ENCODE assay signal across 21 cellular contexts in the genomic region with DNA sequence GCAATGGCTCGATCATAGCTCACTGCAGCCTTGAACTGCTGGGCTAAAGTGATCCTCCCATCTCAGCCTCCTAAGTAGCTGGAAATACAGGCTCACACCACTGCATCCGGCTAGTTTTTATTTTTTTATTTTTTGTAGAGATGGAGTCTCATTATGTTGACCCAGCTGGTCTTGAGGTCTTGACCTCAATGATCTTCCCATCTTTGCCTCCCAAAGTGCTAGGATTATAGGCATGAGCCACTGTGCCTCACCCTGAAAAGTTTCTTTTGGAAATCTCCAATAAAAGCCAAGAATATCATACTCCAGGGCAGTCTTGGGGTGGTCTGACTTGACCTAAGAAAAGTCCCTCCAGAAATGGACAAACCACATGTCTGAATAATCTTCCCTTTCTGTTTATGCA.
DNase-seq lines count a peak whose midpoint lies in the region; ATAC-seq, FAIRE-seq and TF ChIP-seq lines count a peak whose summit lies in the region.
"Had no signal": no experiment of that assay in that cellular context is flagged by ENCODE, and none has a peak within 500 bp of the region (broad histone marks: within the 10 kb centered on the region; RNA-seq: fewer than 3 reads in every experiment).

No MANE protein-coding gene starts in this region.

- no peaks in the 10 kb centered on the region for H3K27me3 Mint-ChIP-seq in astrocyte (ENCODE audit: low read depth, unreplicated experiment)
- no peaks in the 10 kb centered on the region for H3K27me3 Mint-ChIP-seq in osteocyte (ENCODE audit: unreplicated experiment)
- H3K27me3 Mint-ChIP-seq in type B pancreatic cell: peaks cover 4% of the 10 kb centered on the region

- H3K9me3 Mint-ChIP-seq in astrocyte (ENCODE audit: unreplicated experiment) (no peaks in the 10 kb centered on the region), osteocyte (ENCODE audit: unreplicated experiment) (no peaks in the 10 kb centered on the region), type B pancreatic cell (no peaks in the 10 kb centered on the region)
- H3K9me3 Mint-ChIP-seq: CD8-positive, alpha-beta T cell; GM23338 had no signal

- peaks cover 15% of the 10 kb centered on the region for H3K4me1 ChIP-seq in astrocyte (ENCODE audit: insufficient read depth, low read length)
- H3K4me1 ChIP-seq: BLaER1 had no signal

- H3K4me2 ChIP-seq in astrocyte (ENCODE audit: low read length): no peak overlapping the region
- H3K4me2 ChIP-seq: BLaER1, GM23338 had no signal

- DNase-seq in LHCN-M2 (ENCODE audit: low read depth) (peak; percentile 52), astrocyte (ENCODE audit: low read depth) (no peak), osteocyte (ENCODE audit: extremely low spot score, unreplicated experiment) (peak; percentile 13), type B pancreatic cell (ENCODE audit: extremely low spot score, unreplicated experiment) (no peak)
- DNase-seq: CD4-positive, CD25-positive, alpha-beta regulatory T cell; CD8-positive, alpha-beta T cell; DMS 273 treated with DMSO at 0.1 percent for 48 hours; DMS79; GDM1; H9 had no signal

- H3K36me3 Mint-ChIP-seq in astrocyte (ENCODE audit: low read depth, unreplicated experiment): no peaks in the 10 kb centered on the region
- H3K36me3 Mint-ChIP-seq in osteocyte (ENCODE audit: unreplicated experiment): no peaks in the 10 kb centered on the region
- no peaks in the 10 kb centered on the region for H3K36me3 Mint-ChIP-seq in type B pancreatic cell
- H3K36me3 Mint-ChIP-seq: CD4-positive, CD25-positive, alpha-beta regulatory T cell; CD8-positive, alpha-beta T cell had no signal

- H3K27ac ChIP-seq in astrocyte (ENCODE audit: low read depth, low read length): no peak overlapping the region
- H3K27ac ChIP-seq: 22Rv1, BLaER1, C4-2B had no signal

- no peaks in the 10 kb centered on the region for H3K9me3 ChIP-seq in astrocyte (ENCODE audit: insufficient read depth, low read depth, low read length)
- H3K9me3 ChIP-seq: BLaER1 had no signal

- H3K27me3 ChIP-seq in astrocyte (ENCODE audit: insufficient read depth, low read length): no peaks in the 10 kb centered on the region
- H3K27me3 ChIP-seq: BLaER1 had no signal

- H3K27ac Mint-ChIP-seq in astrocyte (ENCODE audit: unreplicated experiment) (peak overlapping the region; percentile 4), osteocyte (ENCODE audit: unreplicated experiment) (no peak overlapping the region), type B pancreatic cell (no peak overlapping the region)
- H3K27ac Mint-ChIP-seq: B cell; CD4-positive, CD25-positive, alpha-beta regulatory T cell; CD8-positive, alpha-beta T cell; GM23338; H9 had no signal

- H3K4me1 Mint-ChIP-seq in astrocyte (ENCODE audit: low read depth, unreplicated experiment): peaks cover 19% of the 10 kb centered on the region
- H3K4me1 Mint-ChIP-seq in osteocyte (ENCODE audit: unreplicated experiment): peaks cover 26% of the 10 kb centered on the region
- peaks cover 18% of the 10 kb centered on the region for H3K4me1 Mint-ChIP-seq in type B pancreatic cell (ENCODE audit: unreplicated experiment)
- H3K4me1 Mint-ChIP-seq: B cell; CD4-positive, CD25-positive, alpha-beta regulatory T cell had no signal

- no peaks in the 10 kb centered on the region for H3K79me2 ChIP-seq in astrocyte (ENCODE audit: insufficient read depth, low read length)

- ATAC-seq in GM19035 (IDR thresholded peaks at IDR 0.05; ENCODE audit: unreplicated experiment): no peak
- no peak for ATAC-seq in HG03139 (IDR thresholded peaks at IDR 0.05; ENCODE audit: unreplicated experiment)
- ATAC-seq: CD8-positive, alpha-beta T cell; GM12878; GM23338; HCT116 had no signal

- H3K4me3 ChIP-seq in astrocyte (ENCODE audit: insufficient read depth, low read depth, low read length): no peak overlapping the region
- H3K4me3 ChIP-seq: BLaER1, GM12878, GM23338 had no signal

- no peaks in the 10 kb centered on the region for H3K36me3 ChIP-seq in astrocyte (ENCODE audit: insufficient read depth, low read length)
- H3K36me3 ChIP-seq: BLaER1 had no signal

- H2AFZ ChIP-seq in astrocyte (ENCODE audit: low read depth, low read length): no peak overlapping the region
- H2AFZ ChIP-seq: GM23338 had no signal

- no peak overlapping the region for H3K9ac ChIP-seq in astrocyte (ENCODE audit: low read length)
- H3K9ac ChIP-seq: BLaER1 had no signal

- no peak for FAIRE-seq in astrocyte (lab: Jason Lieb, UNC)
- FAIRE-seq: A204.1, D721Med, GM12878 had no signal

- TF ChIP-seq CTCF in astrocyte (IDR thresholded peaks at IDR 0.05; ENCODE audit: insufficient read depth, low read depth, low read length) (no peak), osteocyte (IDR thresholded peaks at IDR 0.05) (no peak), type B pancreatic cell (conservative IDR thresholded peaks at IDR 0.05) (no peak)

- no peaks in the 10 kb centered on the region for H4K20me1 ChIP-seq in astrocyte (ENCODE audit: insufficient read depth, low read length)
- H4K20me1 ChIP-seq: BLaER1 had no signal

- H3K4me3 Mint-ChIP-seq in astrocyte (ENCODE audit: unreplicated experiment) (no peak overlapping the region), osteocyte (ENCODE audit: unreplicated experiment) (no peak overlapping the region), type B pancreatic cell (no peak overlapping the region)
- H3K4me3 Mint-ChIP-seq: B cell; CD4-positive, CD25-positive, alpha-beta regulatory T cell; CD8-positive, alpha-beta T cell; GM23338; H9 had no signal

Comparison
In these comparisons a context has a peak if more than half of its experiments do, and no peak if none do; other contexts are left out.
1. DNase-seq: peak in LHCN-M2 (single experiment) and osteocyte (single experiment); none in astrocyte (single experiment) and type B pancreatic cell (single experiment).